Comparison of ENCODE assay signal across 14 cellular contexts in genomic region chr1:9317072-9317471, GRCh38. TPM values are rescaled to one million over a fixed set of nuclear protein-coding genes. Genes with fewer than 3 reads are reported as not detected.
DNase-seq lines count a peak whose midpoint lies in the region; ATAC-seq and TF ChIP-seq lines count a peak whose summit lies in the region.
"Had no signal": no experiment of that assay in that cellular context is flagged by ENCODE, and none has a peak within 500 bp of the region (broad histone marks: within the 10 kb centered on the region; RNA-seq: fewer than 3 reads in every experiment).

No MANE protein-coding gene starts in this region.

- peaks cover 45% of the 10 kb centered on the region for H3K4me1 Mint-ChIP-seq in T-helper 2 cell treated with Interferon-gamma antibody and Interleukin-4, amounts not matched to agents 5 μg/mL and 100 μg/mL, for 36 hours (ENCODE audit: low read depth)

- peaks cover 2% of the 10 kb centered on the region for H3K36me3 Mint-ChIP-seq in T-helper 2 cell treated with Interferon-gamma antibody and Interleukin-4, amounts not matched to agents 5 μg/mL and 100 μg/mL, for 36 hours (ENCODE audit: low read depth)
- H3K36me3 Mint-ChIP-seq: activated naive CD8-positive, alpha-beta T cell treated with anti-CD3 and anti-CD28 coated beads, Interleukin-2, amount 10 ng/mL, durations not matched to agents 7 days and 5 days had no signal

- H3K27me3 Mint-ChIP-seq in T-helper 2 cell treated with Interferon-gamma antibody and Interleukin-4, amounts not matched to agents 5 μg/mL and 100 μg/mL, for 36 hours (ENCODE audit: low read depth): no peaks in the 10 kb centered on the region
- H3K27me3 Mint-ChIP-seq: activated naive CD8-positive, alpha-beta T cell treated with anti-CD3 and anti-CD28 coated beads, Interleukin-2, amount 10 ng/mL, durations not matched to agents 7 days and 5 days; central memory CD8-positive, alpha-beta T cell had no signal

- H3K9me3 Mint-ChIP-seq in T-helper 2 cell treated with Interferon-gamma antibody and Interleukin-4, amounts not matched to agents 5 μg/mL and 100 μg/mL, for 36 hours: no peaks in the 10 kb centered on the region
- H3K9me3 Mint-ChIP-seq: activated naive CD8-positive, alpha-beta T cell treated with anti-CD3 and anti-CD28 coated beads, Interleukin-2, amount 10 ng/mL, durations not matched to agents 7 days and 5 days; central memory CD8-positive, alpha-beta T cell; H9 had no signal

- no peak overlapping the region for H3K9ac ChIP-seq in PC-3 (ENCODE audit: low read length)
- H3K9ac ChIP-seq in smooth muscle cell (ENCODE audit: low read depth): peak overlapping the region; percentile 64

- no peaks in the 10 kb centered on the region for H3K9me2 ChIP-seq in PC-3 (replicated peaks; ENCODE audit: low read length)

- BruUV-seq in PC-3 (replicated peaks; lab: Mats Ljungman, UMichigan): no TSS peak

- peaks cover 6% of the 10 kb centered on the region; the same call in 1 of the 2 replicates for H3K4me1 ChIP-seq in PC-3 (ENCODE audit: insufficient read depth, low read length)
- H3K4me1 ChIP-seq in smooth muscle cell (ENCODE audit: low read depth): peaks cover 32% of the 10 kb centered on the region

- POLR2A ChIA-PET in PC-3 (lab: Charles Lee; ENCODE audit: unreplicated experiment): no interaction called here

- no peak for DNase-seq in T-helper 2 cell treated with Interferon-gamma antibody and Interleukin-4, amounts not matched to agents 5 μg/mL and 100 μg/mL, for 36 hours (ENCODE audit: low spot score)
- no peak for DNase-seq in T-helper 2 cell
- no peak for DNase-seq in PC-3
- DNase-seq in epithelial cell of prostate (ENCODE audit: low read depth, low spot score): no peak
- DNase-seq in smooth muscle cell (lab: John Stamatoyannopoulos, UW; ENCODE audit: unreplicated experiment): no peak
- no peak for DNase-seq in NCI-H748 (lab: John Stamatoyannopoulos, UW; ENCODE audit: unreplicated experiment)
- DNase-seq in cortex of kidney (lab: John Stamatoyannopoulos, UW): no peak
- DNase-seq: activated naive CD8-positive, alpha-beta T cell treated with anti-CD3 and anti-CD28 coated beads, Interleukin-2, amount 10 ng/mL, durations not matched to agents 7 days and 5 days; H9; NCI-H2227 treated with DMSO at 0.1 percent for 48 hours; stimulated activated naive CD4-positive, alpha-beta T cell treated with Interleukin-2 at 50 U/mL for 16 hours had no signal

- CTCF ChIA-PET in PC-3 (lab: Charles Lee): no interaction called here

- WGBS in smooth muscle cell (ENCODE audit: low lambda C conversion rate): 86% methylated on average over 7 of the region's 7 CpGs

- H3K79me2 ChIP-seq in PC-3 (ENCODE audit: low read length): peaks cover 89% of the 10 kb centered on the region
- peaks cover 91% of the 10 kb centered on the region for H3K79me2 ChIP-seq in smooth muscle cell (ENCODE audit: low read depth)

- no peak overlapping the region for H3K4me3 ChIP-seq in PC-3 (ENCODE audit: low read length)
- no peak overlapping the region for H3K4me3 ChIP-seq in smooth muscle cell
- H3K4me3 ChIP-seq: ovary had no signal

- peak overlapping the region; percentile 54 for H3K27ac Mint-ChIP-seq in T-helper 2 cell treated with Interferon-gamma antibody and Interleukin-4, amounts not matched to agents 5 μg/mL and 100 μg/mL, for 36 hours
- H3K27ac Mint-ChIP-seq: activated naive CD8-positive, alpha-beta T cell treated with anti-CD3 and anti-CD28 coated beads, Interleukin-2, amount 10 ng/mL, durations not matched to agents 7 days and 5 days had no signal

- H3K4me3 Mint-ChIP-seq in T-helper 2 cell treated with Interferon-gamma antibody and Interleukin-4, amounts not matched to agents 5 μg/mL and 100 μg/mL, for 36 hours: peak overlapping the region; percentile 16
- H3K4me3 Mint-ChIP-seq: central memory CD8-positive, alpha-beta T cell; H9 had no signal

- H3F3A ChIP-seq in PC-3 (ENCODE audit: low read length, unreplicated experiment) (no peaks in the 10 kb centered on the region), smooth muscle cell (ENCODE audit: low read depth) (peaks cover 39% of the 10 kb centered on the region)

- no peaks in the 10 kb centered on the region for H3K27me3 ChIP-seq in PC-3 (ENCODE audit: low read length)
- H3K27me3 ChIP-seq in smooth muscle cell (ENCODE audit: low read depth): no peaks in the 10 kb centered on the region
- H3K27me3 ChIP-seq: ovary had no signal

- no peaks in the 10 kb centered on the region for H3K9me3 ChIP-seq in PC-3 (ENCODE audit: low read length)
- H3K9me3 ChIP-seq in smooth muscle cell (replicated peaks; ENCODE audit: low read depth): no peaks in the 10 kb centered on the region
- H3K9me3 ChIP-seq: ovary had no signal

- peak overlapping the region; percentile 52; the same call in 1 of the 2 replicates for H3K27ac ChIP-seq in PC-3 (ENCODE audit: low read length)
- H3K27ac ChIP-seq in epithelial cell of prostate: peak overlapping the region; percentile 30
- peak overlapping the region; percentile 92 for H3K27ac ChIP-seq in smooth muscle cell (ENCODE audit: low read depth)

- H2AFZ ChIP-seq in PC-3 (ENCODE audit: low read length) (no peak overlapping the region), smooth muscle cell (ENCODE audit: low read depth) (no peak overlapping the region)

- ATAC-seq in PC-3 (no peak), HG02884 (IDR thresholded peaks at IDR 0.05; ENCODE audit: unreplicated experiment) (no peak)

- H3K36me3 ChIP-seq in PC-3 (ENCODE audit: low read depth, low read length) (no peaks in the 10 kb centered on the region), smooth muscle cell (ENCODE audit: low read depth) (no peaks in the 10 kb centered on the region)
- H3K36me3 ChIP-seq: ovary had no signal

- H3K4me2 ChIP-seq in PC-3 (ENCODE audit: low read length): 0 out of 2 replicates have a peak overlapping the region, but pooled peaks have one; percentile 11
- peak overlapping the region; percentile 58 for H3K4me2 ChIP-seq in smooth muscle cell

- no peak for TF ChIP-seq CTCF in PC-3 (conservative IDR thresholded peaks at IDR 0.05; ENCODE audit: low read depth, low read length)
- no peak for TF ChIP-seq CTCF in smooth muscle cell (IDR thresholded peaks at IDR 0.05; ENCODE audit: borderline replicate concordance, insufficient read depth, poor library complexity, severe bottlenecking)

- intact Hi-C loops in PC-3 (cut with micrococcal nuclease): no loop called here

- H4K20me1 ChIP-seq in PC-3 (ENCODE audit: low read length): peaks cover 12% of the 10 kb centered on the region
- peaks cover 99% of the 10 kb centered on the region for H4K20me1 ChIP-seq in smooth muscle cell (ENCODE audit: low read depth)

RNA-seq across cellular contexts. Expression of gene SPSB1, which starts 24.4 kb away (rescaled TPM):
- 18.1 and 32.9 TPM in 2 replicates for total RNA-seq in PC-3 (2014; rRNA removed)
- 27.6 and 38.0 TPM in 2 replicates for total RNA-seq in smooth muscle cell
- 37.0 and 44.5 TPM in 2 replicates for polyA plus RNA-seq in smooth muscle cell

Comparison
In these comparisons a context has a peak if more than half of its experiments do, and no peak if none do; other contexts are left out.
1. H3K27ac ChIP-seq: peak in every context shown above with its lines; median percentile 92 in smooth muscle cell; 52 in PC-3; 30 in epithelial cell of prostate.